In genomic region chr5:135244620-135245021, GRCh38 we compare ENCODE assay signal across 16 cellular contexts.
DNase-seq lines count a peak whose midpoint lies in the region; ATAC-seq and TF ChIP-seq lines count a peak whose summit lies in the region.
"Had no signal": no experiment of that assay in that cellular context is flagged by ENCODE, and none has a peak within 500 bp of the region (broad histone marks: within the 10 kb centered on the region; RNA-seq: fewer than 3 reads in every experiment).

No MANE protein-coding gene starts in this region.

- H3K27ac Mint-ChIP-seq in activated naive CD8-positive, alpha-beta T cell treated with anti-CD3 and anti-CD28 coated beads, Interleukin-2, amount 10 ng/mL, durations not matched to agents 7 days and 5 days, result no peak overlapping the region
- no peak overlapping the region for H3K27ac Mint-ChIP-seq in activated naive CD8-positive, alpha-beta T cell treated with anti-CD3 and anti-CD28 coated beads, Interleukin-2, amount 50 U/mL, for 24 hours
- H3K27ac Mint-ChIP-seq: activated naive CD4-positive, alpha-beta T cell treated with anti-CD3 and anti-CD28 coated beads, Interleukin-2, amount 50 U/mL, for 24 hours; T-helper 17 cell had no signal

- no peaks in the 10 kb centered on the region for H4K20me1 ChIP-seq in hepatocyte (ENCODE audit: insufficient read depth, poor library complexity, severe bottlenecking)

- H3K4me3 ChIP-seq in hepatocyte (no peak overlapping the region), sigmoid colon (no peak overlapping the region)
- H3K4me3 ChIP-seq: skin epidermis had no signal

- no peaks in the 10 kb centered on the region for H3K79me2 ChIP-seq in hepatocyte

- TF ChIP-seq POLR2A in sigmoid colon (IDR thresholded peaks at IDR 0.05), result no peak

- H3K27ac ChIP-seq in hepatocyte (peak overlapping the region; percentile 69), sigmoid colon (peak overlapping the region; percentile 69 to 95 (median 92))

- H3K9me3 ChIP-seq in hepatocyte (ENCODE audit: low read depth) (no peaks in the 10 kb centered on the region), sigmoid colon (no peaks in the 10 kb centered on the region)

- no peak for TF ChIP-seq CTCF in hepatocyte (IDR thresholded peaks at IDR 0.05; ENCODE audit: poor library complexity)
- TF ChIP-seq CTCF in sigmoid colon (IDR thresholded peaks at IDR 0.05), result no peak

- WGBS in hepatocyte (ENCODE audit: low lambda C conversion rate, missing lambda C conversion rate), result 97% methylated on average over 3 of the region's 3 CpGs
- 96 to 100% methylated on average over 3 of the region's 3 CpGs for WGBS in sigmoid colon, 2 donors

- H2AFZ ChIP-seq in hepatocyte, result no peak overlapping the region

- no peak for TF ChIP-seq EP300 in sigmoid colon (IDR thresholded peaks at IDR 0.05)

- H3K4me2 ChIP-seq in hepatocyte, result no peak overlapping the region

- DNase-seq in activated naive CD8-positive, alpha-beta T cell treated with anti-CD3 and anti-CD28 coated beads, Interleukin-2, amount 10 ng/mL, durations not matched to agents 7 days and 5 days, result peak; percentile 13
- DNase-seq in activated naive CD8-positive, alpha-beta T cell treated with anti-CD3 and anti-CD28 coated beads, Interleukin-2, amount 50 U/mL, for 24 hours, result no peak
- DNase-seq in hepatocyte (ENCODE audit: low spot score) (no peak), sigmoid colon (peak; percentile 56), NOMO-1 (lab: John Stamatoyannopoulos, UW; ENCODE audit: unreplicated experiment in 2 of 2) (no peak), NCI-H2081 (lab: John Stamatoyannopoulos, UW) (no peak), NCI-H226 (no peak), NCI-H1694 (lab: John Stamatoyannopoulos, UW) (no peak)
- DNase-seq: activated T-cell treated with anti-CD3 and anti-CD28 coated beads, Interleukin-2, amount 50 U/mL, for 1 hour; kidney glomerular epithelial cell; NCI-H1417 treated with DMSO at 0.1 percent for 48 hours; NCI-H345; SIG-M5; T-helper 17 cell had no signal

- H3K9me3 Mint-ChIP-seq in activated naive CD8-positive, alpha-beta T cell treated with anti-CD3 and anti-CD28 coated beads, Interleukin-2, amount 10 ng/mL, durations not matched to agents 7 days and 5 days, result no peaks in the 10 kb centered on the region
- no peaks in the 10 kb centered on the region for H3K9me3 Mint-ChIP-seq in activated naive CD8-positive, alpha-beta T cell treated with anti-CD3 and anti-CD28 coated beads, Interleukin-2, amount 50 U/mL, for 24 hours
- H3K9me3 Mint-ChIP-seq: activated naive CD4-positive, alpha-beta T cell treated with anti-CD3 and anti-CD28 coated beads, Interleukin-2, amount 50 U/mL, for 24 hours had no signal

- peaks cover 3% of the 10 kb centered on the region for H3K4me1 Mint-ChIP-seq in activated naive CD8-positive, alpha-beta T cell treated with anti-CD3 and anti-CD28 coated beads, Interleukin-2, amount 10 ng/mL, durations not matched to agents 7 days and 5 days
- H3K4me1 Mint-ChIP-seq in activated naive CD8-positive, alpha-beta T cell treated with anti-CD3 and anti-CD28 coated beads, Interleukin-2, amount 50 U/mL, for 24 hours, result no peaks in the 10 kb centered on the region
- H3K4me1 Mint-ChIP-seq: activated naive CD4-positive, alpha-beta T cell treated with anti-CD3 and anti-CD28 coated beads, Interleukin-2, amount 50 U/mL, for 24 hours had no signal

- H3K27me3 Mint-ChIP-seq in activated naive CD8-positive, alpha-beta T cell treated with anti-CD3 and anti-CD28 coated beads, Interleukin-2, amount 10 ng/mL, durations not matched to agents 7 days and 5 days, result peaks cover 4% of the 10 kb centered on the region
- no peaks in the 10 kb centered on the region for H3K27me3 Mint-ChIP-seq in activated naive CD8-positive, alpha-beta T cell treated with anti-CD3 and anti-CD28 coated beads, Interleukin-2, amount 50 U/mL, for 24 hours
- H3K27me3 Mint-ChIP-seq: activated naive CD4-positive, alpha-beta T cell treated with anti-CD3 and anti-CD28 coated beads, Interleukin-2, amount 50 U/mL, for 24 hours had no signal

- H3K27me3 ChIP-seq in hepatocyte (no peaks in the 10 kb centered on the region), sigmoid colon (no peaks in the 10 kb centered on the region)

- ATAC-seq in activated naive CD8-positive, alpha-beta T cell treated with anti-CD3 and anti-CD28 coated beads, Interleukin-2, amount 10 ng/mL, durations not matched to agents 7 days and 5 days (ENCODE audit: low read depth), result no peak
- no peak for ATAC-seq in activated naive CD8-positive, alpha-beta T cell treated with anti-CD3 and anti-CD28 coated beads, Interleukin-2, amount 50 U/mL, for 24 hours
- ATAC-seq: T-helper 17 cell had no signal

- POLR2A ChIA-PET in activated naive CD8-positive, alpha-beta T cell treated with anti-CD3 and anti-CD28 coated beads, Interleukin-2, amount 10 ng/mL, durations not matched to agents 7 days and 5 days (lab: Charles Lee), result no interaction called here

- H3K36me3 Mint-ChIP-seq in activated naive CD8-positive, alpha-beta T cell treated with anti-CD3 and anti-CD28 coated beads, Interleukin-2, amount 10 ng/mL, durations not matched to agents 7 days and 5 days, result no peaks in the 10 kb centered on the region
- H3K36me3 Mint-ChIP-seq in activated naive CD8-positive, alpha-beta T cell treated with anti-CD3 and anti-CD28 coated beads, Interleukin-2, amount 50 U/mL, for 24 hours (ENCODE audit: low read depth), result no peaks in the 10 kb centered on the region
- H3K36me3 Mint-ChIP-seq: activated naive CD4-positive, alpha-beta T cell treated with anti-CD3 and anti-CD28 coated beads, Interleukin-2, amount 50 U/mL, for 24 hours had no signal

- no peaks in the 10 kb centered on the region for H3K36me3 ChIP-seq in hepatocyte (replicated peaks; ENCODE audit: insufficient read depth, low read depth)
- H3K36me3 ChIP-seq in sigmoid colon, result no peaks in the 10 kb centered on the region

- intact Hi-C loops in sigmoid colon (cut with DNase I), result loop anchor here (1.0 to 5.0 kb wide), 2 partner anchors 35 to 88 kb away; no protein-coding TSS in a partner anchor

- no peaks in the 10 kb centered on the region for H3K9me2 ChIP-seq in hepatocyte (replicated peaks; ENCODE audit: insufficient read depth)

- no peak overlapping the region for H3K4me3 Mint-ChIP-seq in activated naive CD8-positive, alpha-beta T cell treated with anti-CD3 and anti-CD28 coated beads, Interleukin-2, amount 10 ng/mL, durations not matched to agents 7 days and 5 days
- no peak overlapping the region for H3K4me3 Mint-ChIP-seq in activated naive CD8-positive, alpha-beta T cell treated with anti-CD3 and anti-CD28 coated beads, Interleukin-2, amount 50 U/mL, for 24 hours
- H3K4me3 Mint-ChIP-seq: activated naive CD4-positive, alpha-beta T cell treated with anti-CD3 and anti-CD28 coated beads, Interleukin-2, amount 50 U/mL, for 24 hours; T-helper 17 cell had no signal

- H3K4me1 ChIP-seq in hepatocyte (ENCODE audit: insufficient read depth), result peaks cover 46% of the 10 kb centered on the region
- peaks cover 0 to 79% (median 73%) of the 10 kb centered on the region in 4 donors for H3K4me1 ChIP-seq in sigmoid colon

Comparison
In these comparisons a context has a peak if more than half of its experiments do, and no peak if none do; other contexts are left out.
1. DNase-seq: peak in activated naive CD8-positive, alpha-beta T cell treated with anti-CD3 and anti-CD28 coated beads, Interleukin-2, amount 10 ng/mL, durations not matched to agents 7 days and 5 days (single experiment) and sigmoid colon (single experiment); none in activated naive CD8-positive, alpha-beta T cell treated with anti-CD3 and anti-CD28 coated beads, Interleukin-2, amount 50 U/mL, for 24 hours (single experiment), hepatocyte (single experiment), NOMO-1 (0 of 2), NCI-H2081 (0 of 2), NCI-H226 (single experiment) and NCI-H1694 (single experiment).